ENCODE assay signal across 1 cellular context in genomic region chr10:97184971-97185325, GRCh38.
TF ChIP-seq lines count a peak whose summit lies in the region.

No MANE protein-coding gene starts in this region.

TF ChIP-seq in H1, 55 proteins besides CTCF, POLR2A, EP300 and RAD21:
- no peak for TF ChIP-seq CBX5 (IDR thresholded peaks at IDR 0.05; ENCODE audit: low read depth, low read length)
- peak; percentile 84 for TF ChIP-seq SUZ12 (IDR thresholded peaks at IDR 0.05; ENCODE audit: low read length)
- TF ChIP-seq E2F6 (IDR thresholded peaks at IDR 0.05) = peak; percentile 98
- TF ChIP-seq MAX (IDR thresholded peaks at IDR 0.05) = peak; percentile 93
- TF ChIP-seq EZH2 (IDR thresholded peaks at IDR 0.05; ENCODE audit: low read depth, low read length, severe bottlenecking) = peak; percentile 84
TF ChIP-seq in H1: peak in this region for 4.
